Comparison of ENCODE assay signal across 8 cellular contexts in the genomic region with DNA sequence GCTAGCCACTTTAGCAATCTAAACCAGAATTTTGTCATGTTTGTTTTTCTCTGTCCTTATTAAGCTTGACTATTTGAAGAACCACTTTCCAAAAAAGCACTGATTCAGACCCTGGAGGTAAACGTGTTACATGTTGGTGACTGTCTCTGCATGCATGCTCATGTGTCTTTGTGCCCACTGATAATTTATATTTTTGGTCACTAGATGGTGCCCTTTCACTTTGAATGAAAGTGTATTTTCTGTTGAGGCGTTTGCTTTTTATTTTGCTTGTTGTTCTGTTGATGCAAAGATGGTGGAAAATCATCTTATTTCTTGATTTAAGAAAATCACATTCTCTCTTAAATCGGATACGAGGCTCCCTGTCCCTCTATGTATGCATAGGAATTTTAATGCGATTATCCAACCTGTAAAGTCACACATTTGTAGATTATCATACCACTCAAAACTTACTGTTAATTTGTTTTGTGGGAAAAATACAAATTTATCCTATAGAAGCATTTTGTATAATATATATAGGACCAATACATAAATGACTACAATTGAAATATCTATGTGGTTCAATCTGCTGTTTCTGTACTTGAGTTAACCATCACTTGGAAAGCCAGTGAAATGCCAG.
DNase-seq lines count a peak whose midpoint lies in the region; ATAC-seq, FAIRE-seq and TF ChIP-seq lines count a peak whose summit lies in the region.

No MANE protein-coding gene starts in this region.

- H3K36me3 ChIP-seq in H1 (ENCODE audit: control insufficient read depth in 2 of 4, insufficient read depth in 4 of 4, low read length in 3 of 4) = no peaks in the 10 kb centered on the region

- no peaks in the 10 kb centered on the region for H3K79me1 ChIP-seq in H1 (ENCODE audit: low read depth, low read length)

- H3K27me3 ChIP-seq in H1 (replicated peaks in 1 of 4; ENCODE audit: control insufficient read depth in 3 of 4, extremely low read depth in 1 of 4, insufficient read depth in 3 of 4, low read length in 3 of 4) = no peaks in the 10 kb centered on the region

- H2AK5ac ChIP-seq in H1 (ENCODE audit: low read depth, low read length) = no peak overlapping the region

- POLR2A ChIA-PET in H1 (lab: Charles Lee; ENCODE audit: partially characterized antibody) = no interaction called here

- no peak overlapping the region for H2BK20ac ChIP-seq in H1 (ENCODE audit: low read length)

- H3K18ac ChIP-seq in H1 (ENCODE audit: extremely low read depth, low read length) = no peak overlapping the region

- H3K4me1 ChIP-seq in H1 (replicated peaks in 1 of 4; ENCODE audit: control insufficient read depth in 3 of 4, insufficient read depth in 4 of 4, low read length in 3 of 4) = no peaks in the 10 kb centered on the region

- DNase-seq in NCI-H2107 treated with DMSO at 0.1 percent for 48 hours (lab: John Stamatoyannopoulos, UW; ENCODE audit: unreplicated experiment) (peak; percentile 7), NCI-H2107 (lab: John Stamatoyannopoulos, UW) (no peak), NCI-H748 treated with DMSO at 0.1 percent for 48 hours (lab: John Stamatoyannopoulos, UW) (peak; percentile 0), H1 (ENCODE audit: low read depth in 1 of 2, low spot score in 2 of 2) (no peak), myocyte (ENCODE audit: low read depth) (peak; percentile 77), GF-D8 (lab: John Stamatoyannopoulos, UW) (no peak)

- no peak overlapping the region for H2BK120ac ChIP-seq in H1 (replicated peaks; ENCODE audit: low read depth, low read length)

- H3K9ac ChIP-seq in H1 (replicated peaks in 1 of 4; ENCODE audit: extremely low read depth in 1 of 4, low read depth in 3 of 4, low read length in 3 of 4) = no peak overlapping the region

- H2BK15ac ChIP-seq in H1 (ENCODE audit: low read length) = no peak overlapping the region

- TF ChIP-seq RAD21 in H1 (IDR thresholded peaks at IDR 0.05 in 1 of 2, conservative IDR thresholded peaks at IDR 0.05 in 1 of 2; ENCODE audit: low read depth in 2 of 2, low read length in 2 of 2) = peak; percentile 80 to 83

- H3K23me2 ChIP-seq in H1 (ENCODE audit: low read depth, low read length) = no peaks in the 10 kb centered on the region

- H3K27ac ChIP-seq in H1 (ENCODE audit: low read depth, low read length) = no peak overlapping the region

- TF ChIP-seq EP300 in H1 (IDR thresholded peaks at IDR 0.05; ENCODE audit: borderline replicate concordance in 1 of 2, low read depth in 2 of 2, low read length in 2 of 2) = no peak

- H2AFZ ChIP-seq in H1 (ENCODE audit: low read length) = no peak overlapping the region

- H3K79me2 ChIP-seq in H1 (ENCODE audit: control insufficient read depth in 1 of 2, insufficient read depth in 2 of 2, low read length in 2 of 2) = no peaks in the 10 kb centered on the region

- FAIRE-seq in H1 (lab: Jason Lieb, UNC) = peak; percentile 55

- no peak overlapping the region for H3K4ac ChIP-seq in H1 (replicated peaks; ENCODE audit: insufficient read length, low read depth, low read length)

- H4K91ac ChIP-seq in H1 (replicated peaks; ENCODE audit: insufficient read length, low read length) = no peak overlapping the region

- H4K8ac ChIP-seq in H1 (ENCODE audit: extremely low read depth, insufficient read depth, low read length) = no peak overlapping the region

- no peak overlapping the region for H3K4me3 ChIP-seq in H1 (ENCODE audit: extremely low read depth in 1 of 4, insufficient read depth in 2 of 4, low read depth in 3 of 4, low read length in 4 of 4)

- H4K5ac ChIP-seq in H1 (ENCODE audit: insufficient read length, low read depth, low read length) = no peak overlapping the region

- H3K4me2 ChIP-seq in H1 (ENCODE audit: insufficient read depth in 1 of 2, low read depth in 2 of 2, low read length in 2 of 2) = no peak overlapping the region

- TF ChIP-seq POLR2A in H1 (IDR thresholded peaks at IDR 0.05; ENCODE audit: control extremely low read depth in 1 of 2, low read depth in 2 of 2, low read length in 2 of 2) = no peak

- no peaks in the 10 kb centered on the region for H4K20me1 ChIP-seq in H1 (replicated peaks in 1 of 2; ENCODE audit: control insufficient read depth in 1 of 2, insufficient read depth in 2 of 2, low read length in 2 of 2)

- ATAC-seq in HG02870 (IDR thresholded peaks at IDR 0.05; ENCODE audit: unreplicated experiment) = peak; percentile 65
- no peak for ATAC-seq in HG03521 (IDR thresholded peaks at IDR 0.05; ENCODE audit: unreplicated experiment)

- H2BK5ac ChIP-seq in H1 (ENCODE audit: low read depth, low read length) = no peak overlapping the region

- no peak overlapping the region for H3K14ac ChIP-seq in H1 (ENCODE audit: insufficient read length)

- CTCF ChIA-PET in H1 (lab: Charles Lee; ENCODE audit: partially characterized antibody) = interaction anchor here (0.8 to 2.4 kb wide), 17 partner anchors 10 to 799 kb away, joined by 3 to 12 read pairs (median 3); no protein-coding TSS in a partner anchor

- no peak overlapping the region for H2BK12ac ChIP-seq in H1 (ENCODE audit: low read depth, low read length)

- H3K23ac ChIP-seq in H1 (ENCODE audit: insufficient read length) = no peak overlapping the region

- H3K9me3 ChIP-seq in H1 (ENCODE audit: insufficient read depth in 2 of 2, low read depth in 1 of 2, low read length in 1 of 2) = no peaks in the 10 kb centered on the region

- no peak overlapping the region for H3K56ac ChIP-seq in H1 (replicated peaks; ENCODE audit: insufficient read length, low read depth, low read length)

- peak in 2 of 3 experiments; percentile 40 to 54; a peak in 2 of 4 replicates for TF ChIP-seq CTCF in H1 (IDR thresholded peaks at IDR 0.05; ENCODE audit: control extremely low read depth in 1 of 3, insufficient read depth in 1 of 3, low read depth in 1 of 3, low read length in 3 of 3)

- WGBS in H1 (ENCODE audit: extremely low coverage in 1 of 2, insufficient coverage in 1 of 2, insufficient read length in 1 of 2, insufficient replicate concordance in 2 of 2, low coverage in 1 of 2, low lambda C conversion rate in 2 of 2, missing lambda C conversion rate in 1 of 2), 2 experiments = 30% methylated on average over 5 of the region's 5 CpGs; no CpG with 5 or more reads in 1 of the 2 experiments

TF ChIP-seq in H1, 55 proteins besides CTCF, POLR2A, EP300 and RAD21:
- no peak for TF ChIP-seq RBBP5 (IDR thresholded peaks at IDR 0.05; ENCODE audit: borderline replicate concordance, low read depth, low read length)
- TF ChIP-seq CBX8 (IDR thresholded peaks at IDR 0.05; ENCODE audit: borderline replicate concordance, low read depth, low read length) = no peak
- no peak for TF ChIP-seq YY1 (IDR thresholded peaks at IDR 0.05; ENCODE audit: low read depth, low read length)
- TF ChIP-seq GABPA (IDR thresholded peaks at IDR 0.05; ENCODE audit: borderline replicate concordance, insufficient read depth, low read length) = no peak
- no peak for TF ChIP-seq MAFK (IDR thresholded peaks at IDR 0.05; ENCODE audit: low read depth, low read length)

Comparison
In these comparisons a context has a peak if more than half of its experiments do, and no peak if none do; other contexts are left out.
1. DNase-seq: peak in NCI-H2107 treated with DMSO at 0.1 percent for 48 hours (single experiment), NCI-H748 treated with DMSO at 0.1 percent for 48 hours (single experiment) and myocyte (single experiment); none in NCI-H2107 (single experiment), H1 (0 of 2) and GF-D8 (single experiment).